ENCODE assay signal across 2 cellular contexts in the genomic region with DNA sequence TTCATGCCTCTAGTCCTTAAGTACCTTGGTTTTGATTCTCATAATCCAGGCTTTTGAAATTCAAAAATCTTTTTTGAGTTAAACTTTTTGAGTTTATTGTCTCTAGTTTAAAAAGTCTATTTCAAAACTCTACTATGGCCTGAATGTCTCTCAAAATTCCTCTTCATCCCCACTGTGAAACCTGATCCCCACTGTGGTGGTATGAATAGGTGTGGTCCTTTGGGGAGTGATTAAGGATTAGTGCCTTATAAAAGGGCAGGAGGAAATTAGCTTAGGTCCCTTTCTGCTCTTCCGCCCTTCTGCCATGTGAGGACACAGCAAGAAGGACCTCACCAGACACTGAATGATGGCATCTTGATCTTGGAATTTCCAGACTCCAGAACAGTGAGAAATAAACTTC.
TF ChIP-seq lines count a peak whose summit lies in the region.

No MANE protein-coding gene starts in this region.

TF ChIP-seq in GM23338, 12 proteins besides CTCF, POLR2A, EP300 and RAD21 (continued from another document):
- TF ChIP-seq, protein P1, sequence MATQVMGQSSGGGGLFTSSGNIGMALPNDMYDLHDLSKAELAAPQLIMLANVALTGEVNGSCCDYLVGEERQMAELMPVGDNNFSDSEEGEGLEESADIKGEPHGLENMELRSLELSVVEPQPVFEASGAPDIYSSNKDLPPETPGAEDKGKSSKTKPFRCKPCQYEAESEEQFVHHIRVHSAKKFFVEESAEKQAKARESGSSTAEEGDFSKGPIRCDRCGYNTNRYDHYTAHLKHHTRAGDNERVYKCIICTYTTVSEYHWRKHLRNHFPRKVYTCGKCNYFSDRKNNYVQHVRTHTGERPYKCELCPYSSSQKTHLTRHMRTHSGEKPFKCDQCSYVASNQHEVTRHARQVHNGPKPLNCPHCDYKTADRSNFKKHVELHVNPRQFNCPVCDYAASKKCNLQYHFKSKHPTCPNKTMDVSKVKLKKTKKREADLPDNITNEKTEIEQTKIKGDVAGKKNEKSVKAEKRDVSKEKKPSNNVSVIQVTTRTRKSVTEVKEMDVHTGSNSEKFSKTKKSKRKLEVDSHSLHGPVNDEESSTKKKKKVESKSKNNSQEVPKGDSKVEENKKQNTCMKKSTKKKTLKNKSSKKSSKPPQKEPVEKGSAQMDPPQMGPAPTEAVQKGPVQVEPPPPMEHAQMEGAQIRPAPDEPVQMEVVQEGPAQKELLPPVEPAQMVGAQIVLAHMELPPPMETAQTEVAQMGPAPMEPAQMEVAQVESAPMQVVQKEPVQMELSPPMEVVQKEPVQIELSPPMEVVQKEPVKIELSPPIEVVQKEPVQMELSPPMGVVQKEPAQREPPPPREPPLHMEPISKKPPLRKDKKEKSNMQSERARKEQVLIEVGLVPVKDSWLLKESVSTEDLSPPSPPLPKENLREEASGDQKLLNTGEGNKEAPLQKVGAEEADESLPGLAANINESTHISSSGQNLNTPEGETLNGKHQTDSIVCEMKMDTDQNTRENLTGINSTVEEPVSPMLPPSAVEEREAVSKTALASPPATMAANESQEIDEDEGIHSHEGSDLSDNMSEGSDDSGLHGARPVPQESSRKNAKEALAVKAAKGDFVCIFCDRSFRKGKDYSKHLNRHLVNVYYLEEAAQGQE (IDR thresholded peaks at IDR 0.05; ENCODE audit: unreplicated experiment): no peak
- TF ChIP-seq, protein P2, sequence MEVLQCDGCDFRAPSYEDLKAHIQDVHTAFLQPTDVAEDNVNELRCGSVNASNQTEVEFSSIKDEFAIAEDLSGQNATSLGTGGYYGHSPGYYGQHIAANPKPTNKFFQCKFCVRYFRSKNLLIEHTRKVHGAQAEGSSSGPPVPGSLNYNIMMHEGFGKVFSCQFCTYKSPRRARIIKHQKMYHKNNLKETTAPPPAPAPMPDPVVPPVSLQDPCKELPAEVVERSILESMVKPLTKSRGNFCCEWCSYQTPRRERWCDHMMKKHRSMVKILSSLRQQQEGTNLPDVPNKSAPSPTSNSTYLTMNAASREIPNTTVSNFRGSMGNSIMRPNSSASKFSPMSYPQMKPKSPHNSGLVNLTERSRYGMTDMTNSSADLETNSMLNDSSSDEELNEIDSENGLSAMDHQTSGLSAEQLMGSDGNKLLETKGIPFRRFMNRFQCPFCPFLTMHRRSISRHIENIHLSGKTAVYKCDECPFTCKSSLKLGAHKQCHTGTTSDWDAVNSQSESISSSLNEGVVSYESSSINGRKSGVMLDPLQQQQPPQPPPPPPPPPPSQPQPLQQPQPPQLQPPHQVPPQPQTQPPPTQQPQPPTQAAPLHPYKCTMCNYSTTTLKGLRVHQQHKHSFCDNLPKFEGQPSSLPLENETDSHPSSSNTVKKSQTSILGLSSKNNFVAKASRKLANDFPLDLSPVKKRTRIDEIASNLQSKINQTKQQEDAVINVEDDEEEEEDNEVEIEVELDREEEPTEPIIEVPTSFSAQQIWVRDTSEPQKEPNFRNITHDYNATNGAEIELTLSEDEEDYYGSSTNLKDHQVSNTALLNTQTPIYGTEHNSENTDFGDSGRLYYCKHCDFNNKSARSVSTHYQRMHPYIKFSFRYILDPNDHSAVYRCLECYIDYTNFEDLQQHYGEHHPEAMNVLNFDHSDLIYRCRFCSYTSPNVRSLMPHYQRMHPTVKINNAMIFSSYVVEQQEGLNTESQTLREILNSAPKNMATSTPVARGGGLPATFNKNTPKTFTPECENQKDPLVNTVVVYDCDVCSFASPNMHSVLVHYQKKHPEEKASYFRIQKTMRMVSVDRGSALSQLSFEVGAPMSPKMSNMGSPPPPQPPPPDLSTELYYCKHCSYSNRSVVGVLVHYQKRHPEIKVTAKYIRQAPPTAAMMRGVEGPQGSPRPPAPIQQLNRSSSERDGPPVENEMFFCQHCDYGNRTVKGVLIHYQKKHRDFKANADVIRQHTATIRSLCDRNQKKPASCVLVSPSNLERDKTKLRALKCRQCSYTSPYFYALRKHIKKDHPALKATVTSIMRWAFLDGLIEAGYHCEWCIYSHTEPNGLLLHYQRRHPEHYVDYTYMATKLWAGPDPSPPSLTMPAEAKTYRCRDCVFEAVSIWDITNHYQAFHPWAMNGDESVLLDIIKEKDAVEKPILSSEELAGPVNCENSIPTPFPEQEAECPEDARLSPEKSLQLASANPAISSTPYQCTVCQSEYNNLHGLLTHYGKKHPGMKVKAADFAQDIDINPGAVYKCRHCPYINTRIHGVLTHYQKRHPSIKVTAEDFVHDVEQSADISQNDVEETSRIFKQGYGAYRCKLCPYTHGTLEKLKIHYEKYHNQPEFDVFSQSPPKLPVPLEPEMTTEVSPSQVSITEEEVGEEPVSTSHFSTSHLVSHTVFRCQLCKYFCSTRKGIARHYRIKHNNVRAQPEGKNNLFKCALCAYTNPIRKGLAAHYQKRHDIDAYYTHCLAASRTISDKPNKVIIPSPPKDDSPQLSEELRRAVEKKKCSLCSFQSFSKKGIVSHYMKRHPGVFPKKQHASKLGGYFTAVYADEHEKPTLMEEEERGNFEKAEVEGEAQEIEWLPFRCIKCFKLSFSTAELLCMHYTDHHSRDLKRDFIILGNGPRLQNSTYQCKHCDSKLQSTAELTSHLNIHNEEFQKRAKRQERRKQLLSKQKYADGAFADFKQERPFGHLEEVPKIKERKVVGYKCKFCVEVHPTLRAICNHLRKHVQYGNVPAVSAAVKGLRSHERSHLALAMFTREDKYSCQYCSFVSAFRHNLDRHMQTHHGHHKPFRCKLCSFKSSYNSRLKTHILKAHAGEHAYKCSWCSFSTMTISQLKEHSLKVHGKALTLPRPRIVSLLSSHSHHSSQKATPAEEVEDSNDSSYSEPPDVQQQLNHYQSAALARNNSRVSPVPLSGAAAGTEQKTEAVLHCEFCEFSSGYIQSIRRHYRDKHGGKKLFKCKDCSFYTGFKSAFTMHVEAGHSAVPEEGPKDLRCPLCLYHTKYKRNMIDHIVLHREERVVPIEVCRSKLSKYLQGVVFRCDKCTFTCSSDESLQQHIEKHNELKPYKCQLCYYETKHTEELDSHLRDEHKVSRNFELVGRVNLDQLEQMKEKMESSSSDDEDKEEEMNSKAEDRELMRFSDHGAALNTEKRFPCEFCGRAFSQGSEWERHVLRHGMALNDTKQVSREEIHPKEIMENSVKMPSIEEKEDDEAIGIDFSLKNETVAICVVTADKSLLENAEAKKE (CRISPR knock-in tag; IDR thresholded peaks at IDR 0.05): no peak
- no peak for TF ChIP-seq EZH2phosphoT487 (IDR thresholded peaks at IDR 0.05; ENCODE audit: unreplicated experiment)
- TF ChIP-seq, protein P3, sequence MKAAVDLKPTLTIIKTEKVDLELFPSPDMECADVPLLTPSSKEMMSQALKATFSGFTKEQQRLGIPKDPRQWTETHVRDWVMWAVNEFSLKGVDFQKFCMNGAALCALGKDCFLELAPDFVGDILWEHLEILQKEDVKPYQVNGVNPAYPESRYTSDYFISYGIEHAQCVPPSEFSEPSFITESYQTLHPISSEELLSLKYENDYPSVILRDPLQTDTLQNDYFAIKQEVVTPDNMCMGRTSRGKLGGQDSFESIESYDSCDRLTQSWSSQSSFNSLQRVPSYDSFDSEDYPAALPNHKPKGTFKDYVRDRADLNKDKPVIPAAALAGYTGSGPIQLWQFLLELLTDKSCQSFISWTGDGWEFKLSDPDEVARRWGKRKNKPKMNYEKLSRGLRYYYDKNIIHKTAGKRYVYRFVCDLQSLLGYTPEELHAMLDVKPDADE (IDR thresholded peaks at IDR 0.05): no peak
- no peak for TF ChIP-seq POLR2AphosphoS5 (IDR thresholded peaks at IDR 0.05; ENCODE audit: low read depth)
- TF ChIP-seq CREB1 (CRISPR knock-in tag; IDR thresholded peaks at IDR 0.05; ENCODE audit: low read depth): no peak
TF ChIP-seq in GM23338: peak in this region for 0.

TF ChIP-seq in WTC11, 78 proteins besides CTCF, POLR2A, EP300 and RAD21 (continued from another document):
- TF ChIP-seq, protein P4, sequence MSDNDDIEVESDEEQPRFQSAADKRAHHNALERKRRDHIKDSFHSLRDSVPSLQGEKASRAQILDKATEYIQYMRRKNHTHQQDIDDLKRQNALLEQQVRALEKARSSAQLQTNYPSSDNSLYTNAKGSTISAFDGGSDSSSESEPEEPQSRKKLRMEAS (CRISPR knock-in tag; IDR thresholded peaks at IDR 0.05): no peak
- TF ChIP-seq CBFB (CRISPR knock-in tag; IDR thresholded peaks at IDR 0.05; ENCODE audit: low read depth) (no peak), ZNF396 (CRISPR knock-in tag; IDR thresholded peaks at IDR 0.05; ENCODE audit: borderline replicate concordance) (no peak), RORB (CRISPR knock-in tag; IDR thresholded peaks at IDR 0.05) (no peak), SOX15 (CRISPR knock-in tag; IDR thresholded peaks at IDR 0.05) (no peak), KAT7 (CRISPR knock-in tag; IDR thresholded peaks at IDR 0.05; ENCODE audit: borderline replicate concordance) (no peak)
- TF ChIP-seq, protein P5, sequence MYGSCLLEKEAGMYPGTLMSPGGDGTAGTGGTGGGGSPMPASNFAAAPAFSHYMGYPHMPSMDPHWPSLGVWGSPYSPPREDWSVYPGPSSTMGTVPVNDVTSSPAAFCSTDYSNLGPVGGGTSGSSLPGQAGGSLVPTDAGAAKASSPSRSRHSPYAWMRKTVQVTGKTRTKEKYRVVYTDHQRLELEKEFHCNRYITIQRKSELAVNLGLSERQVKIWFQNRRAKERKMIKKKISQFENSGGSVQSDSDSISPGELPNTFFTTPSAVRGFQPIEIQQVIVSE (CRISPR knock-in tag; IDR thresholded peaks at IDR 0.05; ENCODE audit: borderline replicate concordance): no peak
- TF ChIP-seq, protein P6, sequence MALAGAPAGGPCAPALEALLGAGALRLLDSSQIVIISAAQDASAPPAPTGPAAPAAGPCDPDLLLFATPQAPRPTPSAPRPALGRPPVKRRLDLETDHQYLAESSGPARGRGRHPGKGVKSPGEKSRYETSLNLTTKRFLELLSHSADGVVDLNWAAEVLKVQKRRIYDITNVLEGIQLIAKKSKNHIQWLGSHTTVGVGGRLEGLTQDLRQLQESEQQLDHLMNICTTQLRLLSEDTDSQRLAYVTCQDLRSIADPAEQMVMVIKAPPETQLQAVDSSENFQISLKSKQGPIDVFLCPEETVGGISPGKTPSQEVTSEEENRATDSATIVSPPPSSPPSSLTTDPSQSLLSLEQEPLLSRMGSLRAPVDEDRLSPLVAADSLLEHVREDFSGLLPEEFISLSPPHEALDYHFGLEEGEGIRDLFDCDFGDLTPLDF (CRISPR knock-in tag; IDR thresholded peaks at IDR 0.05): no peak
- TF ChIP-seq, protein P7, sequence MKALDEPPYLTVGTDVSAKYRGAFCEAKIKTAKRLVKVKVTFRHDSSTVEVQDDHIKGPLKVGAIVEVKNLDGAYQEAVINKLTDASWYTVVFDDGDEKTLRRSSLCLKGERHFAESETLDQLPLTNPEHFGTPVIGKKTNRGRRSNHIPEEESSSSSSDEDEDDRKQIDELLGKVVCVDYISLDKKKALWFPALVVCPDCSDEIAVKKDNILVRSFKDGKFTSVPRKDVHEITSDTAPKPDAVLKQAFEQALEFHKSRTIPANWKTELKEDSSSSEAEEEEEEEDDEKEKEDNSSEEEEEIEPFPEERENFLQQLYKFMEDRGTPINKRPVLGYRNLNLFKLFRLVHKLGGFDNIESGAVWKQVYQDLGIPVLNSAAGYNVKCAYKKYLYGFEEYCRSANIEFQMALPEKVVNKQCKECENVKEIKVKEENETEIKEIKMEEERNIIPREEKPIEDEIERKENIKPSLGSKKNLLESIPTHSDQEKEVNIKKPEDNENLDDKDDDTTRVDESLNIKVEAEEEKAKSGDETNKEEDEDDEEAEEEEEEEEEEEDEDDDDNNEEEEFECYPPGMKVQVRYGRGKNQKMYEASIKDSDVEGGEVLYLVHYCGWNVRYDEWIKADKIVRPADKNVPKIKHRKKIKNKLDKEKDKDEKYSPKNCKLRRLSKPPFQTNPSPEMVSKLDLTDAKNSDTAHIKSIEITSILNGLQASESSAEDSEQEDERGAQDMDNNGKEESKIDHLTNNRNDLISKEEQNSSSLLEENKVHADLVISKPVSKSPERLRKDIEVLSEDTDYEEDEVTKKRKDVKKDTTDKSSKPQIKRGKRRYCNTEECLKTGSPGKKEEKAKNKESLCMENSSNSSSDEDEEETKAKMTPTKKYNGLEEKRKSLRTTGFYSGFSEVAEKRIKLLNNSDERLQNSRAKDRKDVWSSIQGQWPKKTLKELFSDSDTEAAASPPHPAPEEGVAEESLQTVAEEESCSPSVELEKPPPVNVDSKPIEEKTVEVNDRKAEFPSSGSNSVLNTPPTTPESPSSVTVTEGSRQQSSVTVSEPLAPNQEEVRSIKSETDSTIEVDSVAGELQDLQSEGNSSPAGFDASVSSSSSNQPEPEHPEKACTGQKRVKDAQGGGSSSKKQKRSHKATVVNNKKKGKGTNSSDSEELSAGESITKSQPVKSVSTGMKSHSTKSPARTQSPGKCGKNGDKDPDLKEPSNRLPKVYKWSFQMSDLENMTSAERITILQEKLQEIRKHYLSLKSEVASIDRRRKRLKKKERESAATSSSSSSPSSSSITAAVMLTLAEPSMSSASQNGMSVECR (CRISPR knock-in tag; IDR thresholded peaks at IDR 0.05; ENCODE audit: borderline replicate concordance): no peak
- TF ChIP-seq, protein P8, sequence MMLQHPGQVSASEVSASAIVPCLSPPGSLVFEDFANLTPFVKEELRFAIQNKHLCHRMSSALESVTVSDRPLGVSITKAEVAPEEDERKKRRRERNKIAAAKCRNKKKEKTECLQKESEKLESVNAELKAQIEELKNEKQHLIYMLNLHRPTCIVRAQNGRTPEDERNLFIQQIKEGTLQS (CRISPR knock-in tag; conservative IDR thresholded peaks at IDR 0.05): no peak
- TF ChIP-seq, protein P9, sequence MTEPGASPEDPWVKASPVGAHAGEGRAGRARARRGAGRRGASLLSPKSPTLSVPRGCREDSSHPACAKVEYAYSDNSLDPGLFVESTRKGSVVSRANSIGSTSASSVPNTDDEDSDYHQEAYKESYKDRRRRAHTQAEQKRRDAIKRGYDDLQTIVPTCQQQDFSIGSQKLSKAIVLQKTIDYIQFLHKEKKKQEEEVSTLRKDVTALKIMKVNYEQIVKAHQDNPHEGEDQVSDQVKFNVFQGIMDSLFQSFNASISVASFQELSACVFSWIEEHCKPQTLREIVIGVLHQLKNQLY (CRISPR knock-in tag; IDR thresholded peaks at IDR 0.05): no peak
